In genomic region chr6:27830212-27830664, GRCh38 we compare ENCODE assay signal across 8 cellular contexts.
DNase-seq lines count a peak whose midpoint lies in the region; ATAC-seq lines count a peak whose summit lies in the region.

No MANE protein-coding gene starts in this region.

- H3K4me3 Mint-ChIP-seq in activated CD4-positive, alpha-beta memory T cell treated with anti-CD3 and anti-CD28 coated beads for 36 hours, result peak overlapping the region; percentile 86

- peaks cover 2% of the 10 kb centered on the region for H3K36me3 Mint-ChIP-seq in activated CD4-positive, alpha-beta memory T cell treated with anti-CD3 and anti-CD28 coated beads for 36 hours

- H3K9me3 ChIP-seq in iPS-18a (ENCODE audit: control insufficient read depth, low read depth, low read length), result no peaks in the 10 kb centered on the region
- no peaks in the 10 kb centered on the region for H3K9me3 ChIP-seq in subcutaneous abdominal adipose tissue (ENCODE audit: control insufficient read depth in 5 of 5, low read length in 5 of 5)

- H3K27me3 Mint-ChIP-seq in activated CD4-positive, alpha-beta memory T cell treated with anti-CD3 and anti-CD28 coated beads for 36 hours, result no peaks in the 10 kb centered on the region

- peak overlapping the region; percentile 97 for H3K27ac ChIP-seq in iPS-18a (ENCODE audit: low read length)
- H3K27ac ChIP-seq in subcutaneous abdominal adipose tissue (ENCODE audit: low read depth, low read length), result no peak overlapping the region

- peaks cover 15% of the 10 kb centered on the region for H3K4me1 ChIP-seq in iPS-18a (ENCODE audit: control insufficient read depth, low read depth, low read length)
- peaks cover 0 to 14% (median 9%) of the 10 kb centered on the region in 5 donors for H3K4me1 ChIP-seq in subcutaneous abdominal adipose tissue (ENCODE audit: control insufficient read depth in 5 of 5, insufficient read depth in 5 of 5, low read length in 5 of 5)

- no peaks in the 10 kb centered on the region for H3K9me3 Mint-ChIP-seq in activated CD4-positive, alpha-beta memory T cell treated with anti-CD3 and anti-CD28 coated beads for 36 hours

- ATAC-seq in HG03469 (IDR thresholded peaks at IDR 0.05; ENCODE audit: unreplicated experiment), result no peak

- no peaks in the 10 kb centered on the region for H3K36me3 ChIP-seq in iPS-18a (ENCODE audit: control insufficient read depth, low read depth, low read length)
- no peaks in the 10 kb centered on the region for H3K36me3 ChIP-seq in subcutaneous abdominal adipose tissue (ENCODE audit: control insufficient read depth in 5 of 5, insufficient read depth in 5 of 5, low read length in 5 of 5)

- H3K9ac ChIP-seq in iPS-18a (ENCODE audit: low read length) (peak overlapping the region; percentile 98), subcutaneous abdominal adipose tissue (ENCODE audit: low read length in 5 of 5) (peak overlapping the region in 1 of 5 donors; percentile 75)

- H3K4me3 ChIP-seq in iPS-18a (ENCODE audit: low read length), result peak overlapping the region; percentile 92
- H3K4me3 ChIP-seq in subcutaneous abdominal adipose tissue (ENCODE audit: low read depth in 1 of 5, low read length in 5 of 5), result peak overlapping the region; percentile 51 to 86 (median 70)

- CTCF ChIA-PET in activated CD4-positive, alpha-beta memory T cell treated with anti-CD3 and anti-CD28 coated beads for 36 hours (lab: Charles Lee), result interaction anchor here (1.8 kb wide), 1 partner anchor 65 kb away, joined by 9 read pairs; no protein-coding TSS in a partner anchor

- H3K27ac Mint-ChIP-seq in activated CD4-positive, alpha-beta memory T cell treated with anti-CD3 and anti-CD28 coated beads for 36 hours, result peak overlapping the region; percentile 96

- peaks cover 37% of the 10 kb centered on the region for H3K4me1 Mint-ChIP-seq in activated CD4-positive, alpha-beta memory T cell treated with anti-CD3 and anti-CD28 coated beads for 36 hours (ENCODE audit: low read depth)

- H3K27me3 ChIP-seq in iPS-18a (ENCODE audit: control insufficient read depth, insufficient read depth, low read length), result no peaks in the 10 kb centered on the region
- H3K27me3 ChIP-seq in subcutaneous abdominal adipose tissue (ENCODE audit: control insufficient read depth in 5 of 5, insufficient read depth in 4 of 5, low read length in 5 of 5), result no peaks in the 10 kb centered on the region

- DNase-seq in NCI-H446 treated with DMSO at 0.1 percent for 48 hours (lab: John Stamatoyannopoulos, UW), result peak; percentile 35
- DNase-seq in NCI-H446 (lab: John Stamatoyannopoulos, UW), result no peak
- DNase-seq in activated CD4-positive, alpha-beta memory T cell treated with anti-CD3 and anti-CD28 coated beads for 36 hours, result no peak
- DNase-seq in dedifferentiated amniotic fluid mesenchymal stem cell (ENCODE audit: extremely low spot score), result no peak
- no peak for DNase-seq in activated effector memory CD4-positive, alpha-beta T cell treated with anti-CD3 and anti-CD28 coated beads, Interleukin-2, amount 50 U/mL, for 16 hours

- POLR2A ChIA-PET in activated CD4-positive, alpha-beta memory T cell treated with anti-CD3 and anti-CD28 coated beads for 36 hours (lab: Charles Lee), result interaction anchor here (1.1 to 3.5 kb wide), 9 partner anchors 8 to 697 kb away, joined by 3 to 55 read pairs (median 10); a partner anchor contains a TSS

- intact Hi-C loops in activated CD4-positive, alpha-beta memory T cell treated with anti-CD3 and anti-CD28 coated beads for 36 hours (cut with micrococcal nuclease), result loop anchor here (10.0 kb wide), 3 partner anchors 1035 to 1805 kb away; a partner anchor contains a TSS
